1 cellular context compared by ENCODE assay signal in the genomic region with DNA sequence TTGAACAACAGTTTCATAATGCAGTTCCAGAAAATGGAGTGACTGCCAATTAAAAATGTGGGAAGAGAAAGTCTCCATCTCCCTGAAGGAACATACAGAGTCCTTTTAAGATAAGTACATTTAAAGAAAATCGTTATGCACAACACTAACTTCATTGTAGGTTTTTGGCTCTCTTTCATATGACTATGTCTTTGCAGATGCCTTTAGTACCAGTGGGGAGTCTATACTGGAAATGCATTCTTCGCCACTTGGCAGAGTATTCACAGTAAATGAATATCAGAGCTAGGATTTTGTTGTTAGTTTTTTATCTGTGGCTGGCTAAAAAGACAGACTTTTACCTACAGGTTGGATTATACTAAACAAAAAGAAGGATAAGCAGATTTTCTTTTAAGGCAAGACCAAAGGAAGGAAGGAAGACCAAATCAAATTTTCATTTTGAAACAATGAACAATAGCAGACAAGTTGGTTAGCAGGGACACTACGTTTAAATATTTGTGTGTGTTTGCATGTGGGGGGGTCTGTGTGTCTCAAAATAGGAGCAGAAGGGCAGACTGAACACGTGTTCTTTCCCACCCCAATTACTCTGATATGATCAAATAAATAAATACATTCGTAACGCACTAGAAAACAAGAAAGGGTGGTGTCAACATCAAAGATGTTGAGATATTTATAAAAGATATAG.
TF ChIP-seq lines count a peak whose summit lies in the region.

No MANE protein-coding gene starts in this region.

TF ChIP-seq in IMR-90, 13 proteins besides CTCF, POLR2A, EP300 and RAD21:
- TF ChIP-seq BHLHE40 (IDR thresholded peaks at IDR 0.05; ENCODE audit: low read depth, low read length) (no peak), MXI1 (IDR thresholded peaks at IDR 0.05; ENCODE audit: borderline replicate concordance, low read depth, low read length) (no peak), SMC3 (IDR thresholded peaks at IDR 0.05; ENCODE audit: low read depth, low read length) (no peak), RCOR1 (IDR thresholded peaks at IDR 0.05; ENCODE audit: insufficient replicate concordance, low read length) (no peak), RFX5 (IDR thresholded peaks at IDR 0.05; ENCODE audit: low read depth, low read length) (no peak), MAFK (IDR thresholded peaks at IDR 0.05; ENCODE audit: low read depth, low read length) (no peak), NFE2L2 (IDR thresholded peaks at IDR 0.05; ENCODE audit: low read depth, low read length) (no peak), MAZ (IDR thresholded peaks at IDR 0.05; ENCODE audit: borderline replicate concordance, low read depth, low read length) (no peak), CHD1 (IDR thresholded peaks at IDR 0.05; ENCODE audit: low read depth, low read length) (no peak), FOS (IDR thresholded peaks at IDR 0.05; ENCODE audit: low read depth, low read length) (no peak), CEBPB (IDR thresholded peaks at IDR 0.05; ENCODE audit: low read depth, low read length) (no peak)
- TF ChIP-seq, protein P1, sequence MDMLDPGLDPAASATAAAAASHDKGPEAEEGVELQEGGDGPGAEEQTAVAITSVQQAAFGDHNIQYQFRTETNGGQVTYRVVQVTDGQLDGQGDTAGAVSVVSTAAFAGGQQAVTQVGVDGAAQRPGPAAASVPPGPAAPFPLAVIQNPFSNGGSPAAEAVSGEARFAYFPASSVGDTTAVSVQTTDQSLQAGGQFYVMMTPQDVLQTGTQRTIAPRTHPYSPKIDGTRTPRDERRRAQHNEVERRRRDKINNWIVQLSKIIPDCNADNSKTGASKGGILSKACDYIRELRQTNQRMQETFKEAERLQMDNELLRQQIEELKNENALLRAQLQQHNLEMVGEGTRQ (IDR thresholded peaks at IDR 0.05; ENCODE audit: low read depth, low read length), result no peak
- TF ChIP-seq, protein P2, sequence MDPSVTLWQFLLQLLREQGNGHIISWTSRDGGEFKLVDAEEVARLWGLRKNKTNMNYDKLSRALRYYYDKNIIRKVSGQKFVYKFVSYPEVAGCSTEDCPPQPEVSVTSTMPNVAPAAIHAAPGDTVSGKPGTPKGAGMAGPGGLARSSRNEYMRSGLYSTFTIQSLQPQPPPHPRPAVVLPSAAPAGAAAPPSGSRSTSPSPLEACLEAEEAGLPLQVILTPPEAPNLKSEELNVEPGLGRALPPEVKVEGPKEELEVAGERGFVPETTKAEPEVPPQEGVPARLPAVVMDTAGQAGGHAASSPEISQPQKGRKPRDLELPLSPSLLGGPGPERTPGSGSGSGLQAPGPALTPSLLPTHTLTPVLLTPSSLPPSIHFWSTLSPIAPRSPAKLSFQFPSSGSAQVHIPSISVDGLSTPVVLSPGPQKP (IDR thresholded peaks at IDR 0.05; ENCODE audit: borderline replicate concordance, low read depth, low read length), result no peak
TF ChIP-seq in IMR-90: peak in this region for 0.
